Comparison of ENCODE assay signal across 16 cellular contexts in the genomic region with DNA sequence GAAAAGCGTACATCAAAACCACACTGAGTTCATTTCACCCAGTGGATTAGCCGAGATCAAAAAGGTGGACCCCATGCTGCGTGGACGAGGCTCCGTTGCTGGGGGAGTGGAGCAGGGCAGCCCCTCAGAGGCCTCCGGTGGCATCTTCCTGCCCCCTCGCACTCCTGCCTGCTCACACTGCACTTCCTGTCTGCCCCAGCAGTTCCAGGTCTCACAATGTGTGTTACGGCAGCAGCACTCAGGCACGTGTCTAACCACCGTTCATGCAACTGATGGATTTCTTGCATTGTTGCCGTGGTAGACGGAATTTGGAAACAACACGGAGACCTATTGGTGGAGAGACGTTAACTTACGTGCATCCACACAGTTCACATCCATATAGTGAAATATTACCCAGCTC.
"Had no signal": no experiment of that assay in that cellular context is flagged by ENCODE, and none has a peak within 500 bp of the region (broad histone marks: within the 10 kb centered on the region; RNA-seq: fewer than 3 reads in every experiment).

No MANE protein-coding gene starts in this region.

- H3K4me1 ChIP-seq: ascending aorta, right atrium auricular region had no signal

- H3K9me3 Mint-ChIP-seq: activated B cell treated with CpG ODN at 0.5 μM for 24 hours; activated CD4-positive, alpha-beta T cell treated with anti-CD3 and anti-CD28 coated beads, Interleukin-2, amount 10 ng/mL, durations not matched to agents 7 days and 5 days; activated T-cell treated with anti-CD3 and anti-CD28 coated beads, Interleukin-2, amount 50 U/mL, for 4 hours; natural killer cell treated with Interleukin-12 subunit alpha and Interleukin-12 subunit beta and Interleukin-15 and Interleukin-18, amount 100 ng/mL, for 72 hours had no signal

- H3K4me3 ChIP-seq: ascending aorta, right atrium auricular region had no signal

- H3K4me3 Mint-ChIP-seq: activated B cell treated with CpG ODN at 0.5 μM for 24 hours; activated CD4-positive, alpha-beta T cell treated with anti-CD3 and anti-CD28 coated beads, Interleukin-2, amount 10 ng/mL, durations not matched to agents 7 days and 5 days; activated T-cell treated with anti-CD3 and anti-CD28 coated beads, Interleukin-2, amount 50 U/mL, for 4 hours; natural killer cell treated with Interleukin-12 subunit alpha and Interleukin-12 subunit beta and Interleukin-15 and Interleukin-18, amount 100 ng/mL, for 72 hours had no signal

- H3K27me3 ChIP-seq: ascending aorta, right atrium auricular region had no signal

- H3K9me3 ChIP-seq: ascending aorta, right atrium auricular region had no signal

- DNase-seq: activated B cell treated with CpG ODN at 0.5 μM for 24 hours; activated CD4-positive, alpha-beta T cell treated with anti-CD3 and anti-CD28 coated beads, Interleukin-2, amount 10 ng/mL, durations not matched to agents 7 days and 5 days; activated gamma-delta T cell; activated T-cell treated with anti-CD3 and anti-CD28 coated beads, Interleukin-2, amount 50 U/mL, for 4 hours; foreskin fibroblast; kidney glomerular epithelial cell; mesendoderm; occipital lobe; SIG-M5; stimulated activated CD4-positive, alpha-beta T cell treated with anti-CD3 and anti-CD28 coated beads, Interleukin-2, amount 100 ng/mL, for 48 hours; stimulated activated naive CD4-positive, alpha-beta T cell; trophoblast cell had no signal

- H3K27me3 Mint-ChIP-seq: activated B cell treated with CpG ODN at 0.5 μM for 24 hours; natural killer cell treated with Interleukin-12 subunit alpha and Interleukin-12 subunit beta and Interleukin-15 and Interleukin-18, amount 100 ng/mL, for 72 hours; progenitor cell of endocrine pancreas had no signal

- H3K27ac ChIP-seq: ascending aorta, right atrium auricular region had no signal

- H3K27ac Mint-ChIP-seq: activated B cell treated with CpG ODN at 0.5 μM for 24 hours; activated CD4-positive, alpha-beta T cell treated with anti-CD3 and anti-CD28 coated beads, Interleukin-2, amount 10 ng/mL, durations not matched to agents 7 days and 5 days; natural killer cell treated with Interleukin-12 subunit alpha and Interleukin-12 subunit beta and Interleukin-15 and Interleukin-18, amount 100 ng/mL, for 72 hours; progenitor cell of endocrine pancreas had no signal

- ATAC-seq: natural killer cell treated with Interleukin-12 subunit alpha and Interleukin-12 subunit beta and Interleukin-15 and Interleukin-18, amount 100 ng/mL, for 72 hours had no signal
